ENCODE assay signal across 9 cellular contexts in the genomic region with DNA sequence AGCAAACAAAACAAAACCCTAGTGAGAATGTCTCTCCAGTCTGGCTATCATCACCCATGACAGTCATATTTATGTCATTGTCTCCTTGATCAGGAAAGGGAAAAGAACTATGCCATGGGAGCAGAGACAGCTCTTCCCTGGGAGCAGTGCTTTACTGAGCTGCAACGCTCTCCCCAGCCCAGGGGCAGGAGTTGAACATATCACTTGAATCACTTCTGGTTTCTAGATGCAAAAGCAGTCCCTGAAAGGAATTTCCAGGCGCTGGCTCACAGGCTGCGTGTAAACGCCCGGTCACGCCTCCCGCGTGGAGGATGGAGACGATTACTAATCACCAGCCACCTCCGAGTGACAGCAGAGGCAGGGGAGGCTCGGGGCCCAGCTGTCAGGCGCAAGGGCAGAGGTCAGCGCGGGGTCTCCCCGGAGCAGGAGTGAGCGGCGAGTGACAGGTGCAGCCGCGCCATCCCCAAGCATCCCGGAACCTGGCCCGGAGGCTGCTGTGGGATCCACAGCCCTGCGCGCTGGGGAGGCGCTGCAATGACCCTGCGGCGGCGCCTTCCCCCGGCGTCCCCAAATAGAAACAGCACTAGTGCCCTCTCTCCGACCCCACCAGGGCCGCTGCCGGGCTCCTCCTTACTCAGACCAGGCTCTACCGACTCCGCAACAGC. TPM values are rescaled to one million over a fixed set of nuclear protein-coding genes. Genes with fewer than 3 reads are reported as not detected.
DNase-seq lines count a peak whose midpoint lies in the region; ATAC-seq and TF ChIP-seq lines count a peak whose summit lies in the region.
"Had no signal": no experiment of that assay in that cellular context is flagged by ENCODE, and none has a peak within 500 bp of the region (broad histone marks: within the 10 kb centered on the region; RNA-seq: fewer than 3 reads in every experiment).

No MANE protein-coding gene starts in this region.

- H3K9me3 ChIP-seq in SK-N-SH (no peaks in the 10 kb centered on the region), muscle layer of duodenum (ENCODE audit: control insufficient read depth in 1 of 2, low read length in 2 of 2) (no peaks in the 10 kb centered on the region), stomach smooth muscle (ENCODE audit: control insufficient read depth in 2 of 2, low read length in 2 of 2) (no peaks in the 10 kb centered on the region), PC-3 (ENCODE audit: low read length) (no peaks in the 10 kb centered on the region), prostate gland (no peaks in the 10 kb centered on the region)

- no peak for TF ChIP-seq EP300 in SK-N-SH (IDR thresholded peaks at IDR 0.05; ENCODE audit: borderline replicate concordance in 1 of 2, low read depth in 1 of 2, low read length in 1 of 2)

- TF ChIP-seq CTCF in SK-N-SH (IDR thresholded peaks at IDR 0.05) (no peak), PC-3 (conservative IDR thresholded peaks at IDR 0.05; ENCODE audit: low read depth, low read length) (no peak), prostate gland (IDR thresholded peaks at IDR 0.05) (no peak), GM13976 (IDR thresholded peaks at IDR 0.05; ENCODE audit: borderline replicate concordance, control extremely low read depth, extremely low read depth, insufficient read depth, missing control alignments) (no peak), omental fat pad (IDR thresholded peaks at IDR 0.05) (no peak)

- H3K9ac ChIP-seq in SK-N-SH (no peak overlapping the region), stomach smooth muscle (ENCODE audit: low read length in 2 of 2) (no peak overlapping the region), PC-3 (ENCODE audit: low read length) (no peak overlapping the region)

- ATAC-seq in PC-3 (no peak), omental fat pad (ENCODE audit: low FRiP score) (no peak)
- ATAC-seq: activated naive CD4-positive, alpha-beta T cell treated with anti-CD3 and anti-CD28 coated beads, Interleukin-2, amount 50 U/mL, for 72 hours had no signal

- H3K27me3 ChIP-seq in SK-N-SH (ENCODE audit: insufficient read depth), result no peaks in the 10 kb centered on the region
- no peaks in the 10 kb centered on the region for H3K27me3 ChIP-seq in muscle layer of duodenum (ENCODE audit: low read depth, low read length)
- H3K27me3 ChIP-seq in stomach smooth muscle (ENCODE audit: control insufficient read depth in 1 of 2, insufficient read depth in 2 of 2, low read length in 2 of 2), result peaks cover 0 to 2% of the 10 kb centered on the region in 2 donors
- no peaks in the 10 kb centered on the region for H3K27me3 ChIP-seq in PC-3 (ENCODE audit: low read length)
- H3K27me3 ChIP-seq in prostate gland (replicated peaks; ENCODE audit: insufficient read depth), result no peaks in the 10 kb centered on the region

- in situ Hi-C loops in GM13976 (cut with MboI; ENCODE audit: low sequenced_read_pairs, unreplicated experiment), result no loop called here

- H3K4me1 ChIP-seq in SK-N-SH (ENCODE audit: control insufficient read depth in 1 of 2, insufficient read depth in 2 of 2, low read depth in 1 of 2, low read length in 1 of 2) (peaks cover 4 to 19% of the 10 kb centered on the region in 2 experiments; a peak in 2 of 4 replicates), muscle layer of duodenum (ENCODE audit: control insufficient read depth in 1 of 2, insufficient read depth in 2 of 2, low read length in 2 of 2) (peaks cover 0 to 6% of the 10 kb centered on the region in 2 donors), stomach smooth muscle (ENCODE audit: control insufficient read depth, insufficient read depth, low read length) (peaks cover 5% of the 10 kb centered on the region), PC-3 (ENCODE audit: insufficient read depth, low read length) (0 out of 2 replicates have a peak, but pooled peaks cover 2% of the 10 kb centered on the region), prostate gland (replicated peaks) (no peaks in the 10 kb centered on the region)

- H3K27ac ChIP-seq in SK-N-SH (ENCODE audit: low read depth in 2 of 2, low read length in 1 of 2), result no peak overlapping the region
- H3K27ac ChIP-seq in muscle layer of duodenum (ENCODE audit: low read length), result no peak overlapping the region
- no peak overlapping the region for H3K27ac ChIP-seq in stomach smooth muscle (ENCODE audit: low read length)
- no peak overlapping the region for H3K27ac ChIP-seq in PC-3 (ENCODE audit: low read length)
- H3K27ac ChIP-seq in prostate gland, result no peak overlapping the region

- 18% methylated on average over 16 of the region's 34 CpGs for WGBS in SK-N-SH (ENCODE audit: low lambda C conversion rate)
- WGBS in prostate gland, result 5% methylated on average over 34 of the region's 34 CpGs

- TF ChIP-seq POLR2A in prostate gland (IDR thresholded peaks at IDR 0.05), result no peak

- BruUV-seq in PC-3 (replicated peaks; lab: Mats Ljungman, UMichigan), result no TSS peak

- CTCF ChIA-PET in SK-N-SH (lab: Yijun Ruan, JAX) (interaction anchor here (1.2 kb wide), 1 partner anchor 177 kb away, joined by 3 read pairs; no protein-coding TSS in a partner anchor), PC-3 (lab: Charles Lee) (no interaction called here)

- TF ChIP-seq RAD21 in SK-N-SH (IDR thresholded peaks at IDR 0.05; ENCODE audit: low read length), result no peak

- intact Hi-C loops in PC-3 (cut with micrococcal nuclease), result no loop called here
- intact Hi-C loops in prostate gland (cut with DNase I), result loop anchor here (10.0 kb wide), 1 partner anchor 120 kb away; no protein-coding TSS in a partner anchor

- H3F3A ChIP-seq in SK-N-SH (replicated peaks; ENCODE audit: insufficient read depth) (no peaks in the 10 kb centered on the region), PC-3 (ENCODE audit: low read length, unreplicated experiment) (no peaks in the 10 kb centered on the region)

- POLR2A ChIA-PET in SK-N-SH (lab: Yijun Ruan, JAX), result no interaction called here
- POLR2A ChIA-PET in PC-3 (lab: Charles Lee; ENCODE audit: unreplicated experiment), result no interaction called here

- H3K4me3 ChIP-seq in SK-N-SH (ENCODE audit: low read depth in 2 of 2, low read length in 1 of 2) (peak overlapping the region; percentile 36 to 47), muscle layer of duodenum (ENCODE audit: low read depth in 1 of 2, low read length in 2 of 2) (peak overlapping the region; percentile 43 to 69), stomach smooth muscle (ENCODE audit: low read length in 2 of 2) (peak overlapping the region; percentile 31 to 73), PC-3 (ENCODE audit: low read length) (no peak overlapping the region), prostate gland (no peak overlapping the region)

- no peaks in the 10 kb centered on the region for H4K20me1 ChIP-seq in SK-N-SH (ENCODE audit: insufficient read depth)
- no peaks in the 10 kb centered on the region for H4K20me1 ChIP-seq in PC-3 (ENCODE audit: low read length)

- H3K9me2 ChIP-seq in SK-N-SH, result no peaks in the 10 kb centered on the region
- no peaks in the 10 kb centered on the region for H3K9me2 ChIP-seq in PC-3 (replicated peaks; ENCODE audit: low read length)

- DNase-seq in SK-N-SH (peak; percentile 62), glomerular visceral epithelial cell (ENCODE audit: extremely low spot score) (peak; percentile 18), PC-3 (no peak), prostate gland (ENCODE audit: low spot score) (no peak), GM13976 (ENCODE audit: low spot score) (no peak), omental fat pad (ENCODE audit: low spot score) (no peak)

- no peak overlapping the region; the same call in 1 of the 2 replicates for H2AFZ ChIP-seq in SK-N-SH (ENCODE audit: low read depth)
- no peak overlapping the region for H2AFZ ChIP-seq in PC-3 (ENCODE audit: low read length)

- H3K79me2 ChIP-seq in SK-N-SH (ENCODE audit: insufficient read depth) (no peaks in the 10 kb centered on the region), PC-3 (ENCODE audit: low read length) (no peaks in the 10 kb centered on the region)

- H3K36me3 ChIP-seq in SK-N-SH (replicated peaks in 1 of 2; ENCODE audit: control insufficient read depth in 1 of 2, insufficient read depth in 2 of 2, low read length in 1 of 2), result no peaks in the 10 kb centered on the region
- no peaks in the 10 kb centered on the region for H3K36me3 ChIP-seq in muscle layer of duodenum (ENCODE audit: control insufficient read depth in 1 of 2, insufficient read depth in 2 of 2, low read length in 2 of 2)
- no peaks in the 10 kb centered on the region for H3K36me3 ChIP-seq in stomach smooth muscle (ENCODE audit: control insufficient read depth in 2 of 2, insufficient read depth in 2 of 2, low read length in 2 of 2)
- no peaks in the 10 kb centered on the region for H3K36me3 ChIP-seq in PC-3 (ENCODE audit: low read depth, low read length)
- no peaks in the 10 kb centered on the region for H3K36me3 ChIP-seq in prostate gland

- H3K4me2 ChIP-seq in SK-N-SH, result peak overlapping the region; percentile 61
- no peak overlapping the region for H3K4me2 ChIP-seq in PC-3 (ENCODE audit: low read length)

TF ChIP-seq in SK-N-SH, 30 proteins besides CTCF, POLR2A, EP300 and RAD21:
- no peak for TF ChIP-seq FOXM1 (IDR thresholded peaks at IDR 0.05; ENCODE audit: low read depth)
- TF ChIP-seq GATA2 (CRISPR knock-in tag; IDR thresholded peaks at IDR 0.05), result peak; percentile 32
- TF ChIP-seq GABPA (IDR thresholded peaks at IDR 0.05; ENCODE audit: low read depth), result no peak
- TF ChIP-seq, protein P1, sequence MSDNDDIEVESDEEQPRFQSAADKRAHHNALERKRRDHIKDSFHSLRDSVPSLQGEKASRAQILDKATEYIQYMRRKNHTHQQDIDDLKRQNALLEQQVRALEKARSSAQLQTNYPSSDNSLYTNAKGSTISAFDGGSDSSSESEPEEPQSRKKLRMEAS (IDR thresholded peaks at IDR 0.05; ENCODE audit: low read depth), result no peak
- TF ChIP-seq TEAD4 (IDR thresholded peaks at IDR 0.05; ENCODE audit: borderline replicate concordance, insufficient read depth), result no peak
- TF ChIP-seq RXRA (IDR thresholded peaks at IDR 0.05; ENCODE audit: borderline replicate concordance, low read depth), result no peak
- no peak for TF ChIP-seq TCF12 (IDR thresholded peaks at IDR 0.05)

RNA-seq across cellular contexts. Expression of a gene that starts 23.5 kb away (rescaled TPM):
- 0.94 and 1.1 TPM in 2 replicates for polyA plus RNA-seq in SK-N-SH (2012; rRNA removed)
- 1.3 and 1.6 TPM in 2 replicates for polyA plus RNA-seq in SK-N-SH (2012; cell fraction: cytosol; rRNA removed)
- 1.7 and 2.3 TPM in 2 replicates for polyA plus RNA-seq in SK-N-SH (2012; cell fraction: nucleus; rRNA removed)
- total RNA-seq in PC-3 (2014; rRNA removed) (0.12 TPM in 1 of 2 replicates, not detected in the other), prostate gland (1 to 10 TPM; 3.8 to 3.9 TPM), omental fat pad (100 to 1,000 TPM in 1 of 4 donors, 10 to 100 TPM in 3; 13.9 to 206 (median 30.5) TPM)
- total RNA-seq: activated naive CD4-positive, alpha-beta T cell treated with anti-CD3 and anti-CD28 coated beads, Interleukin-2, amount 50 U/mL, for 72 hours had no signal

RNA-seq across cellular contexts. Expression of a gene that starts 59.7 kb away (rescaled TPM):
- polyA plus RNA-seq in SK-N-SH (2012; rRNA removed), result 0.85 and 1.2 TPM in 2 replicates
- polyA plus RNA-seq in SK-N-SH (2012; cell fraction: cytosol; rRNA removed), result 0.93 and 1.1 TPM in 2 replicates
- 1.3 and 2.1 TPM in 2 replicates for polyA plus RNA-seq in SK-N-SH (2012; cell fraction: nucleus; rRNA removed)
- total RNA-seq in PC-3 (2014; rRNA removed), result not detected in 2 replicates
- 1 to 10 TPM; 2.3 to 5.1 TPM for total RNA-seq in prostate gland
- not detected for total RNA-seq in omental fat pad
- total RNA-seq: activated naive CD4-positive, alpha-beta T cell treated with anti-CD3 and anti-CD28 coated beads, Interleukin-2, amount 50 U/mL, for 72 hours had no signal

Comparison
In these comparisons a context has a peak if more than half of its experiments do, and no peak if none do; other contexts are left out.
1. DNase-seq: peak in SK-N-SH (single experiment) and glomerular visceral epithelial cell (single experiment); none in PC-3 (single experiment), prostate gland (single experiment), GM13976 (single experiment) and omental fat pad (single experiment).
2. H3K4me3 ChIP-seq: peak in SK-N-SH (2 of 2), muscle layer of duodenum (2 of 2) and stomach smooth muscle (2 of 2); none in PC-3 (single experiment) and prostate gland (0 of 2).